10 cellular contexts compared by ENCODE assay signal in the genomic region with DNA sequence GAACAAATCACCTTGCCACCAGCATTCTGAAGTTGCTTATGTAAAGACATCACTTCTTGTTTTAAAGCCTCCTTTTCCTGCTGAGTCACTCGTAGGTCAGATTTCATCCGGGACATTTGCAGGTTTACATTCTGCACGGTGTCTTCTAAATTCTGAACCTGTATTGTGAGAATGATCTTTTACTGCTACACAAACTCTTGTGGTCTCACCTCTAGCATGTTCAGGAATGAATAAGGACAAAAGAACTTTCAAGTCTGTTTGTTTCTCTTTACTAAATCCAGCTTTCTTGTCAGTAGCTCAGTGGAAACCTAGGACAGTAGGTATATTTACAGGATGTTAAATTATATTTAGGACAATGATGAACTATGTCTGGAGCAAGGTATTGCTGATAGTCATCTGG.
DNase-seq lines count a peak whose midpoint lies in the region; ATAC-seq, FAIRE-seq and TF ChIP-seq lines count a peak whose summit lies in the region.
"Had no signal": no experiment of that assay in that cellular context is flagged by ENCODE, and none has a peak within 500 bp of the region (broad histone marks: within the 10 kb centered on the region; RNA-seq: fewer than 3 reads in every experiment).

No MANE protein-coding gene starts in this region.

- TF ChIP-seq CTCF in A549 (IDR thresholded peaks at IDR 0.05): no peak
- no peak for TF ChIP-seq CTCF in sigmoid colon (IDR thresholded peaks at IDR 0.05)
- TF ChIP-seq CTCF in lower lobe of right lung (IDR thresholded peaks at IDR 0.05): no peak

- H3K27me3 Mint-ChIP-seq in T-helper 1 cell treated with Interleukin-12 subunit alpha and Interleukin-12 subunit beta and Interleukin-4 antibody, amounts not matched to agents 30 μg/mL and 1 μg/mL, for 36 hours (ENCODE audit: low read depth): no peaks in the 10 kb centered on the region

- TF ChIP-seq POLR2A in A549 (IDR thresholded peaks at IDR 0.05; ENCODE audit: low read length) (no peak), GM12891 (IDR thresholded peaks at IDR 0.05; ENCODE audit: low read depth, low read length) (no peak), sigmoid colon (IDR thresholded peaks at IDR 0.05) (no peak)

- 0 out of 6 replicates have a peak, but pooled peaks of 1 of the 2 experiments have one; percentile 29 for ATAC-seq in A549
- no peak for ATAC-seq in lower lobe of right lung
- no peak for ATAC-seq in left cardiac atrium

- POLR2A ChIA-PET in A549 (lab: Yijun Ruan, JAX): no interaction called here

- DNase-seq in A549 (ENCODE audit: low read depth in 1 of 2, low spot score in 1 of 2) (peak; percentile 10 to 46), GM12891 (ENCODE audit: insufficient read length, low spot score) (no peak), fibroblast of peridontal ligament (ENCODE audit: extremely low read depth) (peak; percentile 55), NCI-H128 (lab: John Stamatoyannopoulos, UW; ENCODE audit: unreplicated experiment) (no peak), sigmoid colon (no peak), lower lobe of right lung (no peak), left cardiac atrium (no peak)
- DNase-seq: NCI-H526; stimulated activated CD4-positive, alpha-beta T cell treated with anti-CD3 and anti-CD28 coated beads, Interleukin-4, amount 100 ng/mL, for 24 hours had no signal

- no peaks in the 10 kb centered on the region for H3K27me3 ChIP-seq in sigmoid colon
- H3K27me3 ChIP-seq in lower lobe of right lung (ENCODE audit: low read depth): no peaks in the 10 kb centered on the region

- WGBS in A549 (ENCODE audit: missing lambda C conversion rate): 31% methylated on average over 3 of the region's 3 CpGs
- 53 to 81% methylated on average over 3 of the region's 3 CpGs for WGBS in sigmoid colon, 2 donors

- H3K4me3 ChIP-seq in A549 (no peak overlapping the region), sigmoid colon (no peak overlapping the region), lower lobe of right lung (no peak overlapping the region)

- FAIRE-seq in A549 (lab: Jason Lieb, UNC) (no peak), GM12891 (lab: Jason Lieb, UNC) (peak; percentile 52)

- TF ChIP-seq EP300 in A549 (IDR thresholded peaks at IDR 0.05) (no peak), sigmoid colon (IDR thresholded peaks at IDR 0.05) (no peak)

- peaks cover 47% of the 10 kb centered on the region for H3K36me3 Mint-ChIP-seq in T-helper 1 cell treated with Interleukin-12 subunit alpha and Interleukin-12 subunit beta and Interleukin-4 antibody, amounts not matched to agents 30 μg/mL and 1 μg/mL, for 36 hours (ENCODE audit: low read depth)

- intact Hi-C loops in sigmoid colon (cut with DNase I) (no loop called here), lower lobe of right lung (cut with DNase I) (no loop called here), left cardiac atrium (cut with DNase I) (no loop called here)

- no peak for TF ChIP-seq RAD21 in A549 (conservative IDR thresholded peaks at IDR 0.05 in 1 of 2, IDR thresholded peaks at IDR 0.05 in 1 of 2)

- peaks cover 36% of the 10 kb centered on the region for H3K4me1 Mint-ChIP-seq in T-helper 1 cell treated with Interleukin-12 subunit alpha and Interleukin-12 subunit beta and Interleukin-4 antibody, amounts not matched to agents 30 μg/mL and 1 μg/mL, for 36 hours (ENCODE audit: low read depth)

- H3K36me3 ChIP-seq in sigmoid colon (peaks cover 0 to 57% (median 7%) of the 10 kb centered on the region in 4 donors), lower lobe of right lung (peaks cover 72% of the 10 kb centered on the region)

- no peak overlapping the region for H3K4me3 Mint-ChIP-seq in T-helper 1 cell treated with Interleukin-12 subunit alpha and Interleukin-12 subunit beta and Interleukin-4 antibody, amounts not matched to agents 30 μg/mL and 1 μg/mL, for 36 hours

- H3K27ac ChIP-seq in A549 (peak overlapping the region; percentile 59 to 68), sigmoid colon (no peak overlapping the region), lower lobe of right lung (no peak overlapping the region)

- H3K9me3 Mint-ChIP-seq in T-helper 1 cell treated with Interleukin-12 subunit alpha and Interleukin-12 subunit beta and Interleukin-4 antibody, amounts not matched to agents 30 μg/mL and 1 μg/mL, for 36 hours: no peaks in the 10 kb centered on the region

- H3K4me1 ChIP-seq in A549 (peaks cover 14% of the 10 kb centered on the region), sigmoid colon (peaks cover 0 to 14% (median 0%) of the 10 kb centered on the region in 4 donors), lower lobe of right lung (peaks cover 15% of the 10 kb centered on the region)

- H3K9me3 ChIP-seq in A549 (no peaks in the 10 kb centered on the region), sigmoid colon (no peaks in the 10 kb centered on the region), lower lobe of right lung (no peaks in the 10 kb centered on the region)

- CTCF ChIA-PET in A549 (lab: Yijun Ruan, JAX): no interaction called here

- H3K27ac Mint-ChIP-seq in T-helper 1 cell treated with Interleukin-12 subunit alpha and Interleukin-12 subunit beta and Interleukin-4 antibody, amounts not matched to agents 30 μg/mL and 1 μg/mL, for 36 hours: peak overlapping the region; percentile 78

- H3K4me2 ChIP-seq in A549: peak overlapping the region; percentile 40

TF ChIP-seq in A549, 52 proteins besides CTCF, POLR2A, EP300 and RAD21:
- peak; percentile 78 for TF ChIP-seq MAFK (IDR thresholded peaks at IDR 0.05; ENCODE audit: partially characterized antibody)
- TF ChIP-seq HOXB13 (CRISPR knock-in tag; IDR thresholded peaks at IDR 0.05; ENCODE audit: low read depth): no peak

TF ChIP-seq in GM12891, 5 proteins besides CTCF, POLR2A, EP300 and RAD21:
- TF ChIP-seq POLR2AphosphoS5 (IDR thresholded peaks at IDR 0.05; ENCODE audit: low read depth, low read length) (no peak), PAX5 (IDR thresholded peaks at IDR 0.05; ENCODE audit: insufficient read depth, low read length, severe bottlenecking) (no peak), SPI1 (IDR thresholded peaks at IDR 0.05; ENCODE audit: low read depth, low read length) (no peak), POU2F2 (IDR thresholded peaks at IDR 0.05; ENCODE audit: low read depth, low read length) (no peak), TAF1 (IDR thresholded peaks at IDR 0.05; ENCODE audit: low read depth, low read length) (no peak)

Comparison
In these comparisons a context has a peak if more than half of its experiments do, and no peak if none do; other contexts are left out.
1. DNase-seq: peak in A549 (2 of 2) and fibroblast of peridontal ligament (single experiment); none in GM12891 (single experiment), NCI-H128 (single experiment), sigmoid colon (single experiment), lower lobe of right lung (single experiment) and left cardiac atrium (single experiment).
2. H3K27ac ChIP-seq: peak in A549 (2 of 2); none in sigmoid colon (0 of 4) and lower lobe of right lung (single experiment).